8 cellular contexts compared by ENCODE assay signal in genomic region chr22:36239401-36240171, GRCh38. TPM values are rescaled to one million over a fixed set of nuclear protein-coding genes. Genes with fewer than 3 reads are reported as not detected.
DNase-seq lines count a peak whose midpoint lies in the region; ATAC-seq, FAIRE-seq and TF ChIP-seq lines count a peak whose summit lies in the region.

TSS of gene APOL2 (minus strand) at chr22:36239527. CDS start at chr22:36233162, 6,365 bp downstream.

- peak; percentile 76 to 86 (median 81) for TF ChIP-seq CTCF in keratinocyte (optimal IDR thresholded peaks at IDR 0.05 in 1 of 3, IDR thresholded peaks at IDR 0.05 in 1 of 3, conservative IDR thresholded peaks at IDR 0.05 in 1 of 3; ENCODE audit: extremely low read depth in 1 of 3, insufficient read depth in 2 of 3, low read length in 3 of 3)

- H3K9me1 ChIP-seq in keratinocyte (ENCODE audit: control insufficient read depth, extremely low read depth, insufficient read depth, low read length): no peaks in the 10 kb centered on the region

- peak within 1 kb of the TSS; percentile 53 for H3K27ac ChIP-seq in keratinocyte (ENCODE audit: control insufficient read depth, insufficient read depth, low read length)

- H2AFZ ChIP-seq in keratinocyte (ENCODE audit: control insufficient read depth, low read length): peak within 1 kb of the TSS; percentile 72

- FAIRE-seq in keratinocyte (lab: Jason Lieb, UNC): peak; percentile 98

- peak within 1 kb of the TSS; percentile 99 for H3K4me2 ChIP-seq in keratinocyte (ENCODE audit: control insufficient read depth, extremely low read depth, insufficient read depth, low read depth, low read length)

- H3K27me3 ChIP-seq in keratinocyte (ENCODE audit: control insufficient read depth, extremely low read depth, insufficient read depth, low read length): no peaks in the 10 kb centered on the region

- peak; percentile 89 for DNase-seq in AG08396 (ENCODE audit: low spot score)
- DNase-seq in NCI-H2227 (lab: John Stamatoyannopoulos, UW; ENCODE audit: unreplicated experiment): peak; percentile 83
- DNase-seq in activated CD4-positive, CD25-positive, alpha-beta regulatory T cell treated with anti-CD3 and anti-CD28 coated beads, Interleukin-2, amount 50 U/mL, for 72 hours: peak; percentile 74
- DNase-seq in cerebellar nuclear complex (lab: John Stamatoyannopoulos, UW): peak; percentile 58 to 70
- peak; percentile 60 for DNase-seq in keratinocyte (ENCODE audit: low read depth, low spot score)
- peak; percentile 62 to 70 for DNase-seq in stimulated activated CD4-positive, alpha-beta T cell treated with anti-CD3 and anti-CD28 coated beads, Interleukin-15, amount 100 ng/mL, for 1 hour (ENCODE audit: low read depth in 1 of 2, low spot score in 1 of 2)

- dilution Hi-C loops in keratinocyte (cut with MboI; ENCODE audit: extremely low pct_ligation_motif_present, low sequenced_read_pairs): no loop called here

- ATAC-seq in GM18873 (IDR thresholded peaks at IDR 0.05; ENCODE audit: low FRiP score, unreplicated experiment) (peak; percentile 91), HG03139 (IDR thresholded peaks at IDR 0.05; ENCODE audit: unreplicated experiment) (peak; percentile 85)

- no peaks in the 10 kb centered on the region for H3K9me3 ChIP-seq in keratinocyte (ENCODE audit: control insufficient read depth, low read depth, low read length)

- peaks cover 18% of the 10 kb centered on the region for H3K79me2 ChIP-seq in keratinocyte (ENCODE audit: control insufficient read depth, insufficient read depth, low read length)

- peaks cover 16% of the 10 kb centered on the region for H3K4me1 ChIP-seq in keratinocyte (ENCODE audit: control insufficient read depth, extremely low read depth, insufficient read depth, low read length)

- no peaks in the 10 kb centered on the region for H4K20me1 ChIP-seq in keratinocyte (ENCODE audit: control insufficient read depth, extremely low read depth, insufficient read depth, low read length)

- H3K9ac ChIP-seq in keratinocyte (ENCODE audit: control insufficient read depth, extremely low read depth, insufficient read depth, low read length): peak within 1 kb of the TSS; percentile 78

- H3K4me3 ChIP-seq in keratinocyte (ENCODE audit: control insufficient read depth in 2 of 3, extremely low read depth in 1 of 3, insufficient read depth in 2 of 3, low read depth in 1 of 3, low read length in 3 of 3): peak within 1 kb of the TSS; percentile 51 to 85 (median 72)

- H3K36me3 ChIP-seq in keratinocyte (ENCODE audit: control insufficient read depth in 2 of 2, extremely low read depth in 1 of 2, insufficient read depth in 2 of 2, low read length in 2 of 2): peaks cover 0 to 3% of the 10 kb centered on the region in 2 experiments

RNA-seq across cellular contexts. Expression of gene APOL2, which starts in this region (rescaled TPM):
- polyA plus RNA-seq in keratinocyte: 8.9 to 10.3 TPM (median 8.9 TPM) in 3 replicates
- 7.2 TPM for polyA plus RNA-seq in keratinocyte (2011; ENCODE audit: low read depth)
- 6.4 and 7.2 TPM in 2 replicates for polyA plus RNA-seq in keratinocyte (2011; cell fraction: cytosol; rRNA removed)
- 21.0 and 27.0 TPM in 2 replicates for polyA plus RNA-seq in keratinocyte (2011; cell fraction: nucleus; rRNA removed)
- polyA plus RNA-seq in keratinocyte (2012; ENCODE audit: low replicate concordance): 3.3 and 13.5 TPM in 2 replicates
- 18.2 to 20.9 TPM (median 19.3 TPM) in 3 replicates for polyA minus RNA-seq in keratinocyte
- 7.5 TPM for polyA minus RNA-seq in keratinocyte (2011; cell fraction: cytosol; rRNA and poly(A)+ RNA removed)
- 10.2 and 15.0 TPM in 2 replicates for polyA minus RNA-seq in keratinocyte (2011; cell fraction: nucleus; rRNA and poly(A)+ RNA removed)

Comparison
In these comparisons a context has a peak if more than half of its experiments do, and no peak if none do; other contexts are left out.
1. Peak in every context shown above with its lines: DNase-seq, ATAC-seq, H3K4me3 ChIP-seq and H3K27ac ChIP-seq.